ENCODE assay signal across 23 cellular contexts in the genomic region with DNA sequence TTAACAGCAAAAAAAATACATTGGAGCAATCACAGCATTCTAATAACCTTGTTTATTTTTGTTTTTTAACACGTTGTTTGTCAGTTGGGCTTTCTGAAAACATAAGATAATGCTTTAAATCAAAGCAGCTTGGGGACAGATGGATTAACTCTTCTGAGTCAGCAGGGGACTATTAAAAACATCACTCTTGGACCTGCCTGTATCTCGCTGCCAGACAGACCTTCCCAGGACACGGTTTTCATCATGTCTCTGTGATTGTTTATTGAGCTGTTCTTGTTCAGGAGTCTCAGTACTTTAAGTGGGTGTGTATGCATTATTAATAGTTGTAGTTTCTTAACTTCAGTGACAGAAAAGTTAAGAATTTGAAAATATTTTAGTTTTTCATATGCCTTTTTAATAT.
"Had no signal": no experiment of that assay in that cellular context is flagged by ENCODE, and none has a peak within 500 bp of the region (broad histone marks: within the 10 kb centered on the region; RNA-seq: fewer than 3 reads in every experiment).

No MANE protein-coding gene starts in this region.

- H3K27ac ChIP-seq: epithelial cell of prostate, esophagus squamous epithelium, gastrocnemius medialis, heart right ventricle, left lung, lower lobe of right lung had no signal

- H3K36me3 Mint-ChIP-seq: naive thymus-derived CD4-positive, alpha-beta T cell had no signal

- ATAC-seq: effector memory CD8-positive, alpha-beta T cell; esophagus mucosa; gastrocnemius medialis; heart right ventricle; left cardiac atrium; left lung; left ventricle myocardium superior; lower lobe of right lung; naive thymus-derived CD4-positive, alpha-beta T cell had no signal

- DNase-seq: cortex of kidney; effector CD8-positive, alpha-beta T cell; effector memory CD8-positive, alpha-beta T cell; endodermal cell; erythroblast; esophagus squamous epithelium; foreskin fibroblast; foreskin melanocyte; gastrocnemius medialis; glutamatergic neuron; head of caudate nucleus; heart right ventricle; hippocampal formation; left cardiac atrium; left lung; left ventricle myocardium superior; lower lobe of right lung; mesenchymal stem cell; midbrain; naive thymus-derived CD4-positive, alpha-beta T cell had no signal

- H3K27me3 ChIP-seq: esophagus squamous epithelium, gastrocnemius medialis, heart right ventricle, left lung had no signal

- H3K27me3 Mint-ChIP-seq: dendritic cell treated with granulocyte-macrophage colony-stimulating factor and Interleukin-4, amounts not matched to agents 40 ng/mL and 50 ng/mL, for 4 days; effector memory CD8-positive, alpha-beta T cell; naive thymus-derived CD4-positive, alpha-beta T cell had no signal

- H3K4me1 Mint-ChIP-seq: naive thymus-derived CD4-positive, alpha-beta T cell had no signal

- H3K4me3 ChIP-seq: esophagus squamous epithelium, gastrocnemius medialis, heart right ventricle, left lung, lower lobe of right lung had no signal

- H3K4me3 Mint-ChIP-seq: dendritic cell treated with granulocyte-macrophage colony-stimulating factor and Interleukin-4, amounts not matched to agents 40 ng/mL and 50 ng/mL, for 4 days; effector memory CD8-positive, alpha-beta T cell; endodermal cell; naive thymus-derived CD4-positive, alpha-beta T cell had no signal

- H3K9me3 ChIP-seq: esophagus squamous epithelium, gastrocnemius medialis, lower lobe of right lung had no signal

- H3K27ac Mint-ChIP-seq: dendritic cell treated with granulocyte-macrophage colony-stimulating factor and Interleukin-4, amounts not matched to agents 40 ng/mL and 50 ng/mL, for 4 days; effector memory CD8-positive, alpha-beta T cell; endodermal cell; naive thymus-derived CD4-positive, alpha-beta T cell had no signal

- H3K9me3 Mint-ChIP-seq: dendritic cell treated with granulocyte-macrophage colony-stimulating factor and Interleukin-4, amounts not matched to agents 40 ng/mL and 50 ng/mL, for 4 days had no signal

- H3K36me3 ChIP-seq: esophagus squamous epithelium, gastrocnemius medialis, heart right ventricle, left lung, lower lobe of right lung had no signal
